8 cellular contexts compared by ENCODE assay signal in the genomic region with DNA sequence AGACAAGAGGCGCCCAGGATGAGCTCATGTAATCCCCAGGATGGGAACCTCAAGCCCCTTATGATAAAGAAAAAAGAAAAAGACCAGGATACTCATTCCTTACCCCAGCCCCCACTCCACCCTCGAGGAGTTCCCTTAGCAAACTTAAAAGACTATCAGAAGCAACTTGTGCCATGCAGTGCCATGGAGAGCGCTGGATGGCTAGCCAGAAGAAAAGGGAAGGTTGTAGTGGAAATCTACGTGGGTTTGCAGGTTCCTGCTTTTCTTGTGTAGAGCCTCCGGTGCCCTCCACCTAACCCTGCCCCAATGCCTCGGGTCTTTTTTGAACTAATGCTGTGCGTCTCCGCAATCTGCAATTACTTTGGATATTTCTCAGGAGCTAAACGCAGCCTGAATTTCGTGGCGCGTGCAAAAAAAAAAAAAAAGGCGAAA. TPM values are rescaled to one million over a fixed set of nuclear protein-coding genes. Genes with fewer than 3 reads are reported as not detected.
DNase-seq lines count a peak whose midpoint lies in the region; FAIRE-seq and TF ChIP-seq lines count a peak whose summit lies in the region.
"Had no signal": no experiment of that assay in that cellular context is flagged by ENCODE, and none has a peak within 500 bp of the region (broad histone marks: within the 10 kb centered on the region; RNA-seq: fewer than 3 reads in every experiment).

No MANE protein-coding gene starts in this region.

- TF ChIP-seq POLR2A in GM12892 (IDR thresholded peaks at IDR 0.05; ENCODE audit: low read depth, low read length) = no peak

- H3K4me1 Mint-ChIP-seq in endothelial cell (ENCODE audit: unreplicated experiment) = peaks cover 21% of the 10 kb centered on the region

- H3K9me3 Mint-ChIP-seq in endothelial cell (ENCODE audit: unreplicated experiment) = no peaks in the 10 kb centered on the region
- H3K9me3 Mint-ChIP-seq: T-helper 2 cell treated with Interferon-gamma antibody and Interleukin-4, amounts not matched to agents 5 μg/mL and 100 μg/mL, for 36 hours had no signal

- no peaks in the 10 kb centered on the region for H3K27me3 Mint-ChIP-seq in endothelial cell (ENCODE audit: unreplicated experiment)

- H3K9me3 ChIP-seq in ES-I3 (ENCODE audit: control insufficient read depth, insufficient read depth, low read length) = no peaks in the 10 kb centered on the region

- TF ChIP-seq CTCF in fibroblast of pulmonary artery (IDR thresholded peaks at IDR 0.05; ENCODE audit: low read length, missing control alignments) (no peak), endothelial cell (IDR thresholded peaks at IDR 0.05; ENCODE audit: unreplicated experiment) (no peak)

- no peak overlapping the region for H3K27ac Mint-ChIP-seq in endothelial cell (ENCODE audit: unreplicated experiment)
- H3K27ac Mint-ChIP-seq: T-helper 2 cell treated with Interferon-gamma antibody and Interleukin-4, amounts not matched to agents 5 μg/mL and 100 μg/mL, for 36 hours had no signal

- no peak overlapping the region for H3K4me3 Mint-ChIP-seq in endothelial cell (ENCODE audit: unreplicated experiment)

- H3K4me3 ChIP-seq in fibroblast of pulmonary artery (replicated peaks; ENCODE audit: low read depth, low read length) = peak overlapping the region; percentile 39

- H3K36me3 Mint-ChIP-seq in endothelial cell (ENCODE audit: low read depth, unreplicated experiment) = no peaks in the 10 kb centered on the region

- peak overlapping the region; percentile 68; the same call in 1 of the 2 replicates for H3K9ac ChIP-seq in ES-I3 (ENCODE audit: low read depth, low read length)

- FAIRE-seq in GM12892 (lab: Jason Lieb, UNC) = no peak

- DNase-seq in NOMO-1 treated with dmso at 0.1 percent for 144 hours (lab: John Stamatoyannopoulos, UW; ENCODE audit: unreplicated experiment) (peak; percentile 34), fibroblast of pulmonary artery (ENCODE audit: low read depth) (no peak), retina (peak; percentile 79), endothelial cell (ENCODE audit: low spot score) (no peak), GM12892 (ENCODE audit: insufficient read length) (no peak), Kasumi-1 (lab: John Stamatoyannopoulos, UW) (no peak)

- H3K4me1 ChIP-seq in ES-I3 (ENCODE audit: insufficient read depth, low read length) = peaks cover 12% of the 10 kb centered on the region; the same call in 1 of the 2 replicates

- H3K36me3 ChIP-seq in ES-I3 (ENCODE audit: insufficient read depth, low read length) = no peaks in the 10 kb centered on the region

RNA-seq across cellular contexts. Expression of a gene that starts 16.2 kb away (rescaled TPM):
- 9.6 TPM for total RNA-seq in endothelial cell (ENCODE audit: unreplicated experiment)
- polyA plus RNA-seq in GM12892 (2012; ENCODE audit: missing spikeins) = 7.2 TPM

Comparison
In these comparisons a context has a peak if more than half of its experiments do, and no peak if none do; other contexts are left out.
1. DNase-seq: peak in NOMO-1 treated with dmso at 0.1 percent for 144 hours (single experiment) and retina (single experiment); none in fibroblast of pulmonary artery (single experiment), endothelial cell (single experiment), GM12892 (single experiment) and Kasumi-1 (0 of 2).